In the genomic region with DNA sequence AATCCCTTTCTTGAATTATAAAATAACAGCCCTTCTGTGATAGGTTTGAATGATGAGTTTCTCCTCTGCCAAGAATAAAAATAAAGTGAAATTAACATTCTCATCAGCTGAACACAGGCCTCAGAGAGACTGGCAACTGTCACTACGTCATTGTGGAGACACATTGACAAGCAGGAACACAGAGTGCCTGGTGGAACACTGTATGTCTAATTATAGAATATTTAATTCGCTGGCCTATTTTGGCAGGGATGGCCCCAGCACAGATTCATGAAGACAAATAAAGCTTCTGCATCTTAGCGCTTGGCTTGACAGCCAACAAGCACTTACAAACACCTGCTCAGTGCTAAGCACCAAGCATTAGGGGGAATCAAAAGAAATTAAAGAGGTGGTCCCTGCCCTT, we compare ENCODE assay signal across 22 cellular contexts. TPM values are rescaled to one million over a fixed set of nuclear protein-coding genes. Genes with fewer than 3 reads are reported as not detected.
DNase-seq lines count a peak whose midpoint lies in the region; ATAC-seq and TF ChIP-seq lines count a peak whose summit lies in the region.
"Had no signal": no experiment of that assay in that cellular context is flagged by ENCODE, and none has a peak within 500 bp of the region (broad histone marks: within the 10 kb centered on the region; RNA-seq: fewer than 3 reads in every experiment).

No MANE protein-coding gene starts in this region.

- peak overlapping the region in 1 of 2 donors; percentile 50 for H3K27ac ChIP-seq in right atrium auricular region
- peak overlapping the region; percentile 80 for H3K27ac ChIP-seq in left ventricle myocardium inferior (replicated peaks)
- H3K27ac ChIP-seq: HL-60, RWPE1, sigmoid colon, suprapubic skin had no signal

- H3K4me1 Mint-ChIP-seq in effector memory CD8-positive, alpha-beta T cell (ENCODE audit: low read depth in 2 of 2), result peaks cover 0 to 5% of the 10 kb centered on the region in 2 donors

- H3K27ac Mint-ChIP-seq in effector memory CD8-positive, alpha-beta T cell, result no peak overlapping the region
- H3K27ac Mint-ChIP-seq: CD14-positive monocyte, mesothelial cell of epicardium had no signal

- no peaks in the 10 kb centered on the region for H3K9me3 Mint-ChIP-seq in effector memory CD8-positive, alpha-beta T cell
- H3K9me3 Mint-ChIP-seq: activated T-cell treated with anti-CD3 and anti-CD28 coated beads, Interleukin-2, amount 50 U/mL, for 4 hours; CD14-positive monocyte; mesothelial cell of epicardium; nephron had no signal

- intact Hi-C loops in Right ventricle myocardium inferior (cut with DNase I), result no loop called here
- intact Hi-C loops in left ventricle myocardium inferior (cut with micrococcal nuclease), result no loop called here

- H3K27me3 ChIP-seq in right atrium auricular region, result no peaks in the 10 kb centered on the region
- no peaks in the 10 kb centered on the region for H3K27me3 ChIP-seq in left ventricle myocardium inferior (ENCODE audit: low read depth)
- H3K27me3 ChIP-seq: sigmoid colon, suprapubic skin had no signal

- no peaks in the 10 kb centered on the region for H3K9me3 ChIP-seq in right atrium auricular region
- no peaks in the 10 kb centered on the region for H3K9me3 ChIP-seq in left ventricle myocardium inferior (replicated peaks)
- H3K9me3 ChIP-seq: sigmoid colon, suprapubic skin had no signal

- peak; percentile 96 for ATAC-seq in Right ventricle myocardium inferior
- ATAC-seq in effector memory CD8-positive, alpha-beta T cell (replicated peaks), result no peak
- ATAC-seq: activated T-cell treated with anti-CD3 and anti-CD28 coated beads, Interleukin-2, amount 50 U/mL, for 4 hours; left lobe of liver had no signal

- H3K4me3 Mint-ChIP-seq in effector memory CD8-positive, alpha-beta T cell, result no peak overlapping the region
- H3K4me3 Mint-ChIP-seq: activated T-cell treated with anti-CD3 and anti-CD28 coated beads, Interleukin-2, amount 50 U/mL, for 4 hours; CD14-positive monocyte; mesothelial cell of epicardium; nephron had no signal

- H3K36me3 ChIP-seq in right atrium auricular region (no peaks in the 10 kb centered on the region), left ventricle myocardium inferior (no peaks in the 10 kb centered on the region)
- H3K36me3 ChIP-seq: sigmoid colon, suprapubic skin had no signal

- TF ChIP-seq CTCF in right atrium auricular region (IDR thresholded peaks at IDR 0.05) (no peak), left ventricle myocardium inferior (IDR thresholded peaks at IDR 0.05; ENCODE audit: borderline replicate concordance) (no peak)

- H3K4me1 ChIP-seq in right atrium auricular region, result peaks cover 0 to 17% of the 10 kb centered on the region in 2 donors
- H3K4me1 ChIP-seq in left ventricle myocardium inferior, result peaks cover 38% of the 10 kb centered on the region

- H3K36me3 Mint-ChIP-seq in effector memory CD8-positive, alpha-beta T cell (ENCODE audit: insufficient read depth), result no peaks in the 10 kb centered on the region
- H3K36me3 Mint-ChIP-seq: CD14-positive monocyte, mesothelial cell of epicardium had no signal

- no peak overlapping the region for H3K4me3 ChIP-seq in right atrium auricular region
- no peak overlapping the region for H3K4me3 ChIP-seq in left ventricle myocardium inferior
- H3K4me3 ChIP-seq: sigmoid colon, suprapubic skin had no signal

- peaks cover 41 to 62% of the 10 kb centered on the region in 2 donors for H3K27me3 Mint-ChIP-seq in effector memory CD8-positive, alpha-beta T cell

- no peak for DNase-seq in Right ventricle myocardium inferior (ENCODE audit: missing footprints)
- DNase-seq in right atrium auricular region (ENCODE audit: low spot score), result no peak
- peak; percentile 42 for DNase-seq in NCI-H69 (lab: John Stamatoyannopoulos, UW)
- DNase-seq in left ventricle myocardium inferior, result peak; percentile 38
- DNase-seq in HK-2 (ENCODE audit: unreplicated experiment), result no peak
- DNase-seq in effector memory CD8-positive, alpha-beta T cell, result no peak
- no peak for DNase-seq in stimulated activated naive CD4-positive, alpha-beta T cell treated with Interleukin-2 at 50 U/mL for 16 hours (lab: John Stamatoyannopoulos, UW)
- no peak for DNase-seq in iPS-NIHi7 (ENCODE audit: extremely low spot score)
- DNase-seq: activated CD4-positive, alpha-beta T cell treated with anti-CD3 and anti-CD28 coated beads for 1 hour; activated naive CD4-positive, alpha-beta T cell; activated T-cell treated with anti-CD3 and anti-CD28 coated beads, Interleukin-2, amount 50 U/mL, for 4 hours; dermis blood vessel endothelial cell; DMS153; H7; sigmoid colon had no signal

RNA-seq across cellular contexts. Expression of a gene that starts 52.0 kb away (rescaled TPM):
- total RNA-seq in Right ventricle myocardium inferior (205 TPM), right atrium auricular region (10 to 100 TPM in 1 of 2 donors, 1 to 10 TPM in 1; 6.2 to 89.5 TPM), left ventricle myocardium inferior (247 TPM)

Comparison
In these comparisons a context has a peak if more than half of its experiments do, and no peak if none do; other contexts are left out.
1. DNase-seq: peak in NCI-H69 (single experiment) and left ventricle myocardium inferior (single experiment); none in Right ventricle myocardium inferior (single experiment), right atrium auricular region (single experiment), HK-2 (single experiment), effector memory CD8-positive, alpha-beta T cell (0 of 3), stimulated activated naive CD4-positive, alpha-beta T cell treated with Interleukin-2 at 50 U/mL for 16 hours (single experiment) and iPS-NIHi7 (single experiment).